ENCODE assay signal across 36 cellular contexts in the genomic region with DNA sequence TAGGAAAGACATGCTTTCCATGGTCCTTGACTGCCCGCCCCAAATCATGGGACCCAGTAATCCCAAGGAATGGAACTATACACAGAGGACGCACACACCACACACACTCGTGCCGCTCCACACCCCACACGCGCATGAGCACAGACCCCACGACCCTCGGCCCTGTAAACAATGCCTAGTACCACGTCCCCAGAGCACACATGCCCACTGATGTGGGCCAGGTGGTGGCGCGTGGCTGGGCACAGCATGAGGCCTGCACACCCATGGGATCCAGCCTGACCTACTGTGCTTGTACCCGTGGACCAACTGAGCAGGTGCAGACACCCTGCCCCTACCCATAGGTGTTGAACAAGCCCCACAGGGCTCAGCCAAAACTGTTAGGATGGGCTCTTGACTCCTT. TPM values are rescaled to one million over a fixed set of nuclear protein-coding genes. Genes with fewer than 3 reads are reported as not detected.
"Had no signal": no experiment of that assay in that cellular context is flagged by ENCODE, and none has a peak within 500 bp of the region (broad histone marks: within the 10 kb centered on the region; RNA-seq: fewer than 3 reads in every experiment).

No MANE protein-coding gene starts in this region.

- H3K4me3 ChIP-seq: MG63 had no signal

- H3K27ac ChIP-seq: brain microvascular endothelial cell, WERI-Rb-1 had no signal

- H3K4me3 Mint-ChIP-seq: activated CD4-positive, alpha-beta memory T cell treated with anti-CD3 and anti-CD28 coated beads, Interleukin-2, amount 10 ng/mL, durations not matched to agents 7 days and 5 days; activated CD8-positive, alpha-beta memory T cell treated with anti-CD3 and anti-CD28 coated beads, Interleukin-2, amount 10 ng/mL, durations not matched to agents 7 days and 5 days; activated naive CD8-positive, alpha-beta T cell treated with anti-CD3 and anti-CD28 coated beads for 36 hours; activated T-cell treated with anti-CD3 and anti-CD28 coated beads, Interleukin-2, amount 50 U/mL, for 72 hours; activated T-helper 17 cell treated with anti-CD3 and anti-CD28 coated beads, Interleukin-2, amount 50 U/mL, for 72 hours had no signal

- H3K36me3 ChIP-seq: brain microvascular endothelial cell, MG63, WERI-Rb-1 had no signal

- H3K36me3 Mint-ChIP-seq: activated CD8-positive, alpha-beta memory T cell treated with anti-CD3 and anti-CD28 coated beads, Interleukin-2, amount 10 ng/mL, durations not matched to agents 7 days and 5 days; activated naive CD8-positive, alpha-beta T cell treated with anti-CD3 and anti-CD28 coated beads for 36 hours had no signal

- ATAC-seq: activated CD8-positive, alpha-beta memory T cell treated with anti-CD3 and anti-CD28 coated beads, Interleukin-2, amount 10 ng/mL, durations not matched to agents 7 days and 5 days; activated T-cell treated with anti-CD3 and anti-CD28 coated beads, Interleukin-2, amount 50 U/mL, for 72 hours; activated T-helper 17 cell treated with anti-CD3 and anti-CD28 coated beads, Interleukin-2, amount 50 U/mL, for 72 hours; Panc1 had no signal

- H3K27me3 Mint-ChIP-seq: activated CD4-positive, alpha-beta memory T cell treated with anti-CD3 and anti-CD28 coated beads, Interleukin-2, amount 10 ng/mL, durations not matched to agents 7 days and 5 days; activated naive CD8-positive, alpha-beta T cell treated with anti-CD3 and anti-CD28 coated beads for 36 hours had no signal

- H3K27ac Mint-ChIP-seq: activated CD4-positive, alpha-beta memory T cell treated with anti-CD3 and anti-CD28 coated beads, Interleukin-2, amount 10 ng/mL, durations not matched to agents 7 days and 5 days; activated CD8-positive, alpha-beta memory T cell treated with anti-CD3 and anti-CD28 coated beads, Interleukin-2, amount 10 ng/mL, durations not matched to agents 7 days and 5 days; activated naive CD8-positive, alpha-beta T cell treated with anti-CD3 and anti-CD28 coated beads for 36 hours; activated T-cell treated with anti-CD3 and anti-CD28 coated beads, Interleukin-2, amount 50 U/mL, for 72 hours; activated T-helper 17 cell treated with anti-CD3 and anti-CD28 coated beads, Interleukin-2, amount 50 U/mL, for 72 hours had no signal

- DNase-seq: activated CD4-positive, alpha-beta memory T cell treated with anti-CD3 and anti-CD28 coated beads, Interleukin-2, amount 10 ng/mL, durations not matched to agents 7 days and 5 days; activated CD4-positive, alpha-beta T cell treated with anti-CD3 and anti-CD28 coated beads for 1 hour; activated CD4-positive, alpha-beta T cell treated with anti-CD3 and anti-CD28 coated beads for 48 hours; activated CD4-positive, CD25-positive, alpha-beta regulatory T cell; activated CD8-positive, alpha-beta memory T cell treated with anti-CD3 and anti-CD28 coated beads for 24 hours; activated CD8-positive, alpha-beta memory T cell treated with anti-CD3 and anti-CD28 coated beads, Interleukin-2, amount 10 ng/mL, durations not matched to agents 7 days and 5 days; activated effector memory CD4-positive, alpha-beta T cell treated with anti-CD3 and anti-CD28 coated beads, Interleukin-2, amount 50 U/mL, for 16 hours; activated naive CD4-positive, alpha-beta T cell; activated naive CD4-positive, alpha-beta T cell treated with anti-CD3 and anti-CD28 coated beads, Interleukin-2, amount 50 U/mL, for 16 hours; activated naive CD8-positive, alpha-beta T cell treated with anti-CD3 and anti-CD28 coated beads for 36 hours; activated T-cell treated with anti-CD3 and anti-CD28 coated beads, Interleukin-2, amount 50 U/mL, for 1 hour; activated T-cell treated with anti-CD3 and anti-CD28 coated beads, Interleukin-2, amount 50 U/mL, for 72 hours; amniotic stem cell; aorta; brain microvascular endothelial cell; central memory CD4-positive, alpha-beta T cell; Kasumi-1; KG1; MG63; MV-4-11; NCI-H1092; NCI-H1436 treated with DMSO at 0.1 percent for 48 hours; NCI-H1694 treated with DMSO at 0.1 percent for 48 hours; NCI-H2029; NCI-H345; NCI-H524 treated with DMSO at 0.1 percent for 48 hours; SIG-M5; T1000; WERI-Rb-1 had no signal

- H3K4me1 Mint-ChIP-seq: activated CD4-positive, alpha-beta memory T cell treated with anti-CD3 and anti-CD28 coated beads, Interleukin-2, amount 10 ng/mL, durations not matched to agents 7 days and 5 days; activated CD8-positive, alpha-beta memory T cell treated with anti-CD3 and anti-CD28 coated beads, Interleukin-2, amount 10 ng/mL, durations not matched to agents 7 days and 5 days; activated naive CD8-positive, alpha-beta T cell treated with anti-CD3 and anti-CD28 coated beads for 36 hours; activated T-helper 17 cell treated with anti-CD3 and anti-CD28 coated beads, Interleukin-2, amount 50 U/mL, for 72 hours had no signal

- H3K27me3 ChIP-seq: MG63 had no signal

- H3K9me3 ChIP-seq: MG63 had no signal

- H3K9me3 Mint-ChIP-seq: activated CD4-positive, alpha-beta memory T cell treated with anti-CD3 and anti-CD28 coated beads, Interleukin-2, amount 10 ng/mL, durations not matched to agents 7 days and 5 days; activated naive CD8-positive, alpha-beta T cell treated with anti-CD3 and anti-CD28 coated beads for 36 hours; activated T-cell treated with anti-CD3 and anti-CD28 coated beads, Interleukin-2, amount 50 U/mL, for 72 hours; activated T-helper 17 cell treated with anti-CD3 and anti-CD28 coated beads, Interleukin-2, amount 50 U/mL, for 72 hours had no signal

RNA-seq across cellular contexts. Expression of a gene that starts 0.7 kb away (rescaled TPM):
- total RNA-seq: activated CD4-positive, alpha-beta memory T cell treated with anti-CD3 and anti-CD28 coated beads, Interleukin-2, amount 10 ng/mL, durations not matched to agents 7 days and 5 days; activated CD8-positive, alpha-beta memory T cell treated with anti-CD3 and anti-CD28 coated beads, Interleukin-2, amount 10 ng/mL, durations not matched to agents 7 days and 5 days; activated naive CD8-positive, alpha-beta T cell treated with anti-CD3 and anti-CD28 coated beads for 36 hours; activated T-cell treated with anti-CD3 and anti-CD28 coated beads, Interleukin-2, amount 50 U/mL, for 72 hours; activated T-helper 17 cell treated with anti-CD3 and anti-CD28 coated beads, Interleukin-2, amount 50 U/mL, for 72 hours; aorta; NCI-H460; RPMI7951; SK-MEL-5; T-helper 2 cell treated with Interferon-gamma antibody and Interleukin-4, amounts not matched to agents 100 ng/mL and 5 ng/mL, for 36 hours had no signal
- polyA plus RNA-seq: aorta had no signal

RNA-seq across cellular contexts. Expression of a gene that starts 27.7 kb away (rescaled TPM):
- total RNA-seq: activated CD4-positive, alpha-beta memory T cell treated with anti-CD3 and anti-CD28 coated beads, Interleukin-2, amount 10 ng/mL, durations not matched to agents 7 days and 5 days; activated CD8-positive, alpha-beta memory T cell treated with anti-CD3 and anti-CD28 coated beads, Interleukin-2, amount 10 ng/mL, durations not matched to agents 7 days and 5 days; activated naive CD8-positive, alpha-beta T cell treated with anti-CD3 and anti-CD28 coated beads for 36 hours; activated T-cell treated with anti-CD3 and anti-CD28 coated beads, Interleukin-2, amount 50 U/mL, for 72 hours; activated T-helper 17 cell treated with anti-CD3 and anti-CD28 coated beads, Interleukin-2, amount 50 U/mL, for 72 hours; aorta; NCI-H460; SK-MEL-5; T-helper 1 cell treated with Interleukin-12 subunit alpha and Interleukin-12 subunit beta and Interleukin-4 antibody, amounts not matched to agents 30 ng/mL and 1 ng/mL, for 36 hours; T-helper 2 cell treated with Interferon-gamma antibody and Interleukin-4, amounts not matched to agents 100 ng/mL and 5 ng/mL, for 36 hours had no signal
- polyA plus RNA-seq: aorta had no signal
